12 cellular contexts compared by ENCODE assay signal in genomic region chr5:8349855-8350254, GRCh38.
DNase-seq lines count a peak whose midpoint lies in the region; ATAC-seq lines count a peak whose summit lies in the region.
"Had no signal": no experiment of that assay in that cellular context is flagged by ENCODE, and none has a peak within 500 bp of the region (broad histone marks: within the 10 kb centered on the region; RNA-seq: fewer than 3 reads in every experiment).

No MANE protein-coding gene starts in this region.

- H3K27ac ChIP-seq in BLaER1, result no peak overlapping the region
- H3K27ac ChIP-seq: A549, SJCRH30 had no signal

- DNase-seq in cerebellar cortex (ENCODE audit: low spot score) (no peak), medulla oblongata (ENCODE audit: extremely low spot score) (no peak), NCI-H2081 treated with DMSO at 0.1 percent for 48 hours (lab: John Stamatoyannopoulos, UW) (no peak), kidney tubule cell (ENCODE audit: low spot score) (no peak)
- DNase-seq: NCI-H446; SJCRH30; stimulated activated CD4-positive, alpha-beta T cell treated with anti-CD3 and anti-CD28 coated beads, Interleukin-2, amount 100 ng/mL, for 24 hours had no signal

- H3K4me1 ChIP-seq in BLaER1, result peaks cover 19% of the 10 kb centered on the region
- H3K4me1 ChIP-seq: A549, SJCRH30 had no signal

- H3K27me3 ChIP-seq in BLaER1, result no peaks in the 10 kb centered on the region
- H3K27me3 ChIP-seq: SJCRH30 had no signal

- no peaks in the 10 kb centered on the region for H4K20me1 ChIP-seq in BLaER1

- H3K36me3 ChIP-seq in BLaER1, result no peaks in the 10 kb centered on the region
- H3K36me3 ChIP-seq: SJCRH30 had no signal

- no peak overlapping the region for H3K4me3 ChIP-seq in BLaER1
- H3K4me3 ChIP-seq: A549, SJCRH30 had no signal

- ATAC-seq in GM19324 (IDR thresholded peaks at IDR 0.05; ENCODE audit: low FRiP score, unreplicated experiment), result peak; percentile 59
- peak; percentile 93 for ATAC-seq in HG02623 (IDR thresholded peaks at IDR 0.05; ENCODE audit: unreplicated experiment)
- peak; percentile 99 for ATAC-seq in HG03432 (IDR thresholded peaks at IDR 0.05; ENCODE audit: unreplicated experiment)
- ATAC-seq: A549 had no signal

- H3K9me3 ChIP-seq in BLaER1, result peaks cover 19% of the 10 kb centered on the region
- H3K9me3 ChIP-seq: A549, SJCRH30 had no signal

- no peak overlapping the region for H3K9ac ChIP-seq in BLaER1

- H3K4me2 ChIP-seq in BLaER1, result peak overlapping the region; percentile 29
- H3K4me2 ChIP-seq: A549 had no signal
